ENCODE assay signal across 1 cellular context in the genomic region with DNA sequence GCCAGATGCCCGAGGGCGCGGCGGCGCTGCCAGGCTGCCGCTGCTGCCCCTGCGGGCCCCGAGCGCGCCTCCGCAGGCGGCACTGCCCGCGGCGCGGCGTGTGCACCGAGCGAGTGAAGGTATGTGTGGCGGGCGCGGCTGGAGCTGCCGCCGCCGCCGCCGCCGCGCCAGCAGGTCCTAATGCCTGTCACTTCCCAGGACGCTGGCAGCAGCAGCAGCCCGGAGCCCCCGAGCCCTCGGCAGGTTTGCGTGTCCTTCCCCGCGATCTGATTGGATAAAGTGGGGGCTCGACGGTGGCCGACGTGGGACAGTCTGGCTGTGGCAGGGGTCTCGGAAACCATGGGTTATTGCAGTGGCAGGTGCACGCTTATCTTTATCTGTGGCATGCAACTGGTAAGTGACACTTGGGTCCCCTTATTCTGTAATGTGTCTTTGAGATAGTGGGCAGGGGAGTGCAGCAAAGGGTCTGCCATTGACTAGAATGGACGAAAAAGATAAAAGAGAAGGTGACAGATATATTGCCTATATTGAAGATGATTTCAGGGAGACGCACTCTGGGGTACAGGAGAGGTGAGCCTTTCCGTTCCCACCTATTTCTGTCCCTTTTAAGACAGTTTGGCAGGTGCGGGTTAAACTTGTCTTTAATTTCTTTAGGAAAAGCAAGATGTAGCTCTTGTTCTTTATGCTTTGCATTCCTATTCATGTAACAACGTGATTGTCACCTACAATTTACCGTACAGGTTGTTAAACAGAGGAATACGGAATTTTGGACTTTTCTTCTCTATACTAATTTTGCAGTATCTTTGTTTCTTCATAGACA.
TF ChIP-seq lines count a peak whose summit lies in the region.

TSS of gene NKAIN2 (plus strand) at position 4 of the 820 bp plus-strand sequence.

TF ChIP-seq in H1, 55 proteins besides CTCF, POLR2A, EP300 and RAD21 (continued from another document):
- TF ChIP-seq, protein P1, sequence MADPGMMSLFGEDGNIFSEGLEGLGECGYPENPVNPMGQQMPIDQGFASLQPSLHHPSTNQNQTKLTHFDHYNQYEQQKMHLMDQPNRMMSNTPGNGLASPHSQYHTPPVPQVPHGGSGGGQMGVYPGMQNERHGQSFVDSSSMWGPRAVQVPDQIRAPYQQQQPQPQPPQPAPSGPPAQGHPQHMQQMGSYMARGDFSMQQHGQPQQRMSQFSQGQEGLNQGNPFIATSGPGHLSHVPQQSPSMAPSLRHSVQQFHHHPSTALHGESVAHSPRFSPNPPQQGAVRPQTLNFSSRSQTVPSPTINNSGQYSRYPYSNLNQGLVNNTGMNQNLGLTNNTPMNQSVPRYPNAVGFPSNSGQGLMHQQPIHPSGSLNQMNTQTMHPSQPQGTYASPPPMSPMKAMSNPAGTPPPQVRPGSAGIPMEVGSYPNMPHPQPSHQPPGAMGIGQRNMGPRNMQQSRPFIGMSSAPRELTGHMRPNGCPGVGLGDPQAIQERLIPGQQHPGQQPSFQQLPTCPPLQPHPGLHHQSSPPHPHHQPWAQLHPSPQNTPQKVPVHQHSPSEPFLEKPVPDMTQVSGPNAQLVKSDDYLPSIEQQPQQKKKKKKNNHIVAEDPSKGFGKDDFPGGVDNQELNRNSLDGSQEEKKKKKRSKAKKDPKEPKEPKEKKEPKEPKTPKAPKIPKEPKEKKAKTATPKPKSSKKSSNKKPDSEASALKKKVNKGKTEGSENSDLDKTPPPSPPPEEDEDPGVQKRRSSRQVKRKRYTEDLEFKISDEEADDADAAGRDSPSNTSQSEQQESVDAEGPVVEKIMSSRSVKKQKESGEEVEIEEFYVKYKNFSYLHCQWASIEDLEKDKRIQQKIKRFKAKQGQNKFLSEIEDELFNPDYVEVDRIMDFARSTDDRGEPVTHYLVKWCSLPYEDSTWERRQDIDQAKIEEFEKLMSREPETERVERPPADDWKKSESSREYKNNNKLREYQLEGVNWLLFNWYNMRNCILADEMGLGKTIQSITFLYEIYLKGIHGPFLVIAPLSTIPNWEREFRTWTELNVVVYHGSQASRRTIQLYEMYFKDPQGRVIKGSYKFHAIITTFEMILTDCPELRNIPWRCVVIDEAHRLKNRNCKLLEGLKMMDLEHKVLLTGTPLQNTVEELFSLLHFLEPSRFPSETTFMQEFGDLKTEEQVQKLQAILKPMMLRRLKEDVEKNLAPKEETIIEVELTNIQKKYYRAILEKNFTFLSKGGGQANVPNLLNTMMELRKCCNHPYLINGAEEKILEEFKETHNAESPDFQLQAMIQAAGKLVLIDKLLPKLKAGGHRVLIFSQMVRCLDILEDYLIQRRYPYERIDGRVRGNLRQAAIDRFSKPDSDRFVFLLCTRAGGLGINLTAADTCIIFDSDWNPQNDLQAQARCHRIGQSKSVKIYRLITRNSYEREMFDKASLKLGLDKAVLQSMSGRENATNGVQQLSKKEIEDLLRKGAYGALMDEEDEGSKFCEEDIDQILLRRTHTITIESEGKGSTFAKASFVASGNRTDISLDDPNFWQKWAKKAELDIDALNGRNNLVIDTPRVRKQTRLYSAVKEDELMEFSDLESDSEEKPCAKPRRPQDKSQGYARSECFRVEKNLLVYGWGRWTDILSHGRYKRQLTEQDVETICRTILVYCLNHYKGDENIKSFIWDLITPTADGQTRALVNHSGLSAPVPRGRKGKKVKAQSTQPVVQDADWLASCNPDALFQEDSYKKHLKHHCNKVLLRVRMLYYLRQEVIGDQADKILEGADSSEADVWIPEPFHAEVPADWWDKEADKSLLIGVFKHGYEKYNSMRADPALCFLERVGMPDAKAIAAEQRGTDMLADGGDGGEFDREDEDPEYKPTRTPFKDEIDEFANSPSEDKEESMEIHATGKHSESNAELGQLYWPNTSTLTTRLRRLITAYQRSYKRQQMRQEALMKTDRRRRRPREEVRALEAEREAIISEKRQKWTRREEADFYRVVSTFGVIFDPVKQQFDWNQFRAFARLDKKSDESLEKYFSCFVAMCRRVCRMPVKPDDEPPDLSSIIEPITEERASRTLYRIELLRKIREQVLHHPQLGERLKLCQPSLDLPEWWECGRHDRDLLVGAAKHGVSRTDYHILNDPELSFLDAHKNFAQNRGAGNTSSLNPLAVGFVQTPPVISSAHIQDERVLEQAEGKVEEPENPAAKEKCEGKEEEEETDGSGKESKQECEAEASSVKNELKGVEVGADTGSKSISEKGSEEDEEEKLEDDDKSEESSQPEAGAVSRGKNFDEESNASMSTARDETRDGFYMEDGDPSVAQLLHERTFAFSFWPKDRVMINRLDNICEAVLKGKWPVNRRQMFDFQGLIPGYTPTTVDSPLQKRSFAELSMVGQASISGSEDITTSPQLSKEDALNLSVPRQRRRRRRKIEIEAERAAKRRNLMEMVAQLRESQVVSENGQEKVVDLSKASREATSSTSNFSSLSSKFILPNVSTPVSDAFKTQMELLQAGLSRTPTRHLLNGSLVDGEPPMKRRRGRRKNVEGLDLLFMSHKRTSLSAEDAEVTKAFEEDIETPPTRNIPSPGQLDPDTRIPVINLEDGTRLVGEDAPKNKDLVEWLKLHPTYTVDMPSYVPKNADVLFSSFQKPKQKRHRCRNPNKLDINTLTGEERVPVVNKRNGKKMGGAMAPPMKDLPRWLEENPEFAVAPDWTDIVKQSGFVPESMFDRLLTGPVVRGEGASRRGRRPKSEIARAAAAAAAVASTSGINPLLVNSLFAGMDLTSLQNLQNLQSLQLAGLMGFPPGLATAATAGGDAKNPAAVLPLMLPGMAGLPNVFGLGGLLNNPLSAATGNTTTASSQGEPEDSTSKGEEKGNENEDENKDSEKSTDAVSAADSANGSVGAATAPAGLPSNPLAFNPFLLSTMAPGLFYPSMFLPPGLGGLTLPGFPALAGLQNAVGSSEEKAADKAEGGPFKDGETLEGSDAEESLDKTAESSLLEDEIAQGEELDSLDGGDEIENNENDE (IDR thresholded peaks at IDR 0.05; ENCODE audit: insufficient replicate concordance, low read length) = no peak
- no peak for TF ChIP-seq CTBP2 (IDR thresholded peaks at IDR 0.05; ENCODE audit: borderline replicate concordance, insufficient read depth, insufficient read length, low read length)
- TF ChIP-seq GTF2F1 (IDR thresholded peaks at IDR 0.05; ENCODE audit: borderline replicate concordance, low read depth, low read length) = no peak
- TF ChIP-seq TCF12 (IDR thresholded peaks at IDR 0.05; ENCODE audit: low read depth, low read length) = no peak
- TF ChIP-seq RNF2 (IDR thresholded peaks at IDR 0.05; ENCODE audit: borderline replicate concordance, low read depth, low read length, missing control alignments, poor library complexity, severe bottlenecking) = no peak
- TF ChIP-seq BCL11A (IDR thresholded peaks at IDR 0.05; ENCODE audit: low read depth in 2 of 2, low read length in 2 of 2) = no peak
- TF ChIP-seq SRF (IDR thresholded peaks at IDR 0.05; ENCODE audit: low read depth, low read length) = no peak
- TF ChIP-seq FOSL1 (IDR thresholded peaks at IDR 0.05; ENCODE audit: insufficient read depth, low read depth, low read length) = peak; percentile 79; the same call in 1 of the 2 replicates
- TF ChIP-seq, protein P2, sequence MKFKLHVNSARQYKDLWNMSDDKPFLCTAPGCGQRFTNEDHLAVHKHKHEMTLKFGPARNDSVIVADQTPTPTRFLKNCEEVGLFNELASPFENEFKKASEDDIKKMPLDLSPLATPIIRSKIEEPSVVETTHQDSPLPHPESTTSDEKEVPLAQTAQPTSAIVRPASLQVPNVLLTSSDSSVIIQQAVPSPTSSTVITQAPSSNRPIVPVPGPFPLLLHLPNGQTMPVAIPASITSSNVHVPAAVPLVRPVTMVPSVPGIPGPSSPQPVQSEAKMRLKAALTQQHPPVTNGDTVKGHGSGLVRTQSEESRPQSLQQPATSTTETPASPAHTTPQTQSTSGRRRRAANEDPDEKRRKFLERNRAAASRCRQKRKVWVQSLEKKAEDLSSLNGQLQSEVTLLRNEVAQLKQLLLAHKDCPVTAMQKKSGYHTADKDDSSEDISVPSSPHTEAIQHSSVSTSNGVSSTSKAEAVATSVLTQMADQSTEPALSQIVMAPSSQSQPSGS (IDR thresholded peaks at IDR 0.05; ENCODE audit: low read length) = no peak
- TF ChIP-seq CBX5 (IDR thresholded peaks at IDR 0.05; ENCODE audit: low read depth, low read length) = no peak
- TF ChIP-seq RXRA (IDR thresholded peaks at IDR 0.05; ENCODE audit: insufficient read depth, low read depth, low read length) = no peak
- no peak for TF ChIP-seq EGR1 (IDR thresholded peaks at IDR 0.05; ENCODE audit: borderline replicate concordance, low read depth, low read length)
- TF ChIP-seq ATF3 (IDR thresholded peaks at IDR 0.05; ENCODE audit: insufficient read depth, low read depth, low read length) = no peak
- TF ChIP-seq JUN (IDR thresholded peaks at IDR 0.05; ENCODE audit: low read depth, low read length) = no peak
- TF ChIP-seq SUZ12 (IDR thresholded peaks at IDR 0.05; ENCODE audit: low read length) = no peak
- TF ChIP-seq SIX5 (IDR thresholded peaks at IDR 0.05; ENCODE audit: low read depth, low read length) = no peak
- TF ChIP-seq KDM1A (IDR thresholded peaks at IDR 0.05; ENCODE audit: borderline replicate concordance, low read length) = no peak
- TF ChIP-seq MAX (IDR thresholded peaks at IDR 0.05) = peak; percentile 62
- no peak for TF ChIP-seq CREB1 (IDR thresholded peaks at IDR 0.05)
- no peak for TF ChIP-seq JUND (IDR thresholded peaks at IDR 0.05; ENCODE audit: low read length)
- TF ChIP-seq YY1 (IDR thresholded peaks at IDR 0.05; ENCODE audit: low read depth, low read length) = no peak; the same call in 1 of the 2 replicates
- peak; percentile 29; the same call in 1 of the 2 replicates for TF ChIP-seq PHF8 (conservative IDR thresholded peaks at IDR 0.05; ENCODE audit: low read depth, low read length)
- no peak for TF ChIP-seq SP4 (IDR thresholded peaks at IDR 0.05; ENCODE audit: low read length)
